Comparison of ENCODE assay signal across 22 cellular contexts in genomic region chr9:111438576-111439235, GRCh38. TPM values are rescaled to one million over a fixed set of nuclear protein-coding genes. Genes with fewer than 3 reads are reported as not detected.
DNase-seq lines count a peak whose midpoint lies in the region; ATAC-seq and TF ChIP-seq lines count a peak whose summit lies in the region.
"Had no signal": no experiment of that assay in that cellular context is flagged by ENCODE, and none has a peak within 500 bp of the region (broad histone marks: within the 10 kb centered on the region; RNA-seq: fewer than 3 reads in every experiment).

No MANE protein-coding gene starts in this region.

- ATAC-seq in HG03342 (IDR thresholded peaks at IDR 0.05; ENCODE audit: unreplicated experiment) (no peak), HG03039 (IDR thresholded peaks at IDR 0.05; ENCODE audit: unreplicated experiment) (no peak)
- ATAC-seq: activated CD4-positive, alpha-beta T cell treated with anti-CD3 and anti-CD28 coated beads for 36 hours; sciatic nerve had no signal

- H3K27ac Mint-ChIP-seq in brain, result peak overlapping the region in 4 of 5 experiments; percentile 19 to 83 (median 54)
- H3K27ac Mint-ChIP-seq: activated CD4-positive, alpha-beta T cell treated with anti-CD3 and anti-CD28 coated beads for 36 hours; CD4-positive, alpha-beta T cell had no signal

- H3K4me1 Mint-ChIP-seq in brain, result peaks cover 18% of the 10 kb centered on the region
- H3K4me1 Mint-ChIP-seq: immature natural killer cell had no signal

- H3K9me2 ChIP-seq in hepatocyte (replicated peaks; ENCODE audit: insufficient read depth), result no peaks in the 10 kb centered on the region

- no peaks in the 10 kb centered on the region for H3K27me3 Mint-ChIP-seq in brain
- H3K27me3 Mint-ChIP-seq: activated CD4-positive, alpha-beta T cell treated with anti-CD3 and anti-CD28 coated beads for 36 hours; CD4-positive, alpha-beta T cell had no signal

- no peak for TF ChIP-seq CTCF in brain (conservative IDR thresholded peaks at IDR 0.05)
- TF ChIP-seq CTCF in hepatocyte (IDR thresholded peaks at IDR 0.05; ENCODE audit: poor library complexity), result no peak

- H3K9me3 ChIP-seq in hepatocyte (ENCODE audit: low read depth), result no peaks in the 10 kb centered on the region
- H3K9me3 ChIP-seq: ascending aorta, Peyer's patch, upper lobe of left lung had no signal

- no peak overlapping the region for H3K4me3 ChIP-seq in hepatocyte
- H3K4me3 ChIP-seq: ascending aorta, dorsolateral prefrontal cortex, Peyer's patch, upper lobe of left lung had no signal

- peaks cover 2% of the 10 kb centered on the region for H4K20me1 ChIP-seq in hepatocyte (ENCODE audit: insufficient read depth, poor library complexity, severe bottlenecking)

- H3K36me3 Mint-ChIP-seq in brain, result peaks cover 64% of the 10 kb centered on the region

- WGBS in hepatocyte (ENCODE audit: low lambda C conversion rate, missing lambda C conversion rate), result 97% methylated on average over 6 of the region's 6 CpGs

- H3K27ac ChIP-seq in hepatocyte, result no peak overlapping the region
- H3K27ac ChIP-seq: ascending aorta, Peyer's patch, upper lobe of left lung had no signal

- no peak overlapping the region for H2AFZ ChIP-seq in hepatocyte

- H3K4me1 ChIP-seq in hepatocyte (ENCODE audit: insufficient read depth), result no peaks in the 10 kb centered on the region
- H3K4me1 ChIP-seq: ascending aorta, Peyer's patch, upper lobe of left lung had no signal

- peak; percentile 93 for DNase-seq in DMS 273 (lab: John Stamatoyannopoulos, UW; ENCODE audit: unreplicated experiment)
- peak; percentile 86 for DNase-seq in NCI-H2171 (lab: John Stamatoyannopoulos, UW)
- peak; percentile 21 for DNase-seq in glomerular visceral epithelial cell (ENCODE audit: extremely low spot score)
- DNase-seq in hepatocyte (ENCODE audit: low spot score), result no peak
- no peak for DNase-seq in AG08396 (ENCODE audit: low spot score)
- DNase-seq: activated CD4-positive, alpha-beta T cell treated with anti-CD3 and anti-CD28 coated beads for 36 hours; activated CD8-positive, alpha-beta memory T cell treated with anti-CD3 and anti-CD28 coated beads, Interleukin-2, amount 50 U/mL, for 48 hours; activated gamma-delta T cell treated with Interleukin-2 at 50 U/mL for 16 hours; CD4-positive, alpha-beta T cell; DMS79 treated with DMSO at 0.1 percent for 48 hours; immature natural killer cell; NCI-H2081 treated with DMSO at 0.1 percent for 48 hours; NCI-H774; Peyer's patch; stimulated activated CD4-positive, alpha-beta T cell treated with anti-CD3 and anti-CD28 coated beads, Interleukin-2, amount 100 ng/mL, for 24 hours; upper lobe of left lung had no signal

- no peaks in the 10 kb centered on the region for H3K27me3 ChIP-seq in hepatocyte
- H3K27me3 ChIP-seq: ascending aorta, dorsolateral prefrontal cortex, Peyer's patch, upper lobe of left lung had no signal

- peak overlapping the region in 1 of 5 experiments; percentile 14 for H3K4me3 Mint-ChIP-seq in brain
- H3K4me3 Mint-ChIP-seq: activated CD4-positive, alpha-beta T cell treated with anti-CD3 and anti-CD28 coated beads for 36 hours; CD4-positive, alpha-beta T cell; immature natural killer cell had no signal

- no peak overlapping the region for H3K4me2 ChIP-seq in hepatocyte

- H3K36me3 ChIP-seq in hepatocyte (replicated peaks; ENCODE audit: insufficient read depth, low read depth), result no peaks in the 10 kb centered on the region

- no peaks in the 10 kb centered on the region for H3K9me3 Mint-ChIP-seq in brain
- H3K9me3 Mint-ChIP-seq: CD4-positive, alpha-beta T cell; immature natural killer cell had no signal

- no peaks in the 10 kb centered on the region for H3K79me2 ChIP-seq in hepatocyte

RNA-seq across cellular contexts. Expression of gene ECPAS, which starts 45.5 kb away (rescaled TPM):
- polyA plus RNA-seq in brain (ENCODE audit: insufficient read depth, low read depth, low replicate concordance) (29.4 TPM), hepatocyte (29.1 and 32.1 TPM in 2 replicates)
- 57.3 and 65.6 TPM in 2 replicates for total RNA-seq in hepatocyte

Comparison
In these comparisons a context has a peak if more than half of its experiments do, and no peak if none do; other contexts are left out.
1. DNase-seq: peak in DMS 273 (single experiment), NCI-H2171 (single experiment) and glomerular visceral epithelial cell (single experiment); none in hepatocyte (single experiment) and AG08396 (single experiment).